In the genomic region with DNA sequence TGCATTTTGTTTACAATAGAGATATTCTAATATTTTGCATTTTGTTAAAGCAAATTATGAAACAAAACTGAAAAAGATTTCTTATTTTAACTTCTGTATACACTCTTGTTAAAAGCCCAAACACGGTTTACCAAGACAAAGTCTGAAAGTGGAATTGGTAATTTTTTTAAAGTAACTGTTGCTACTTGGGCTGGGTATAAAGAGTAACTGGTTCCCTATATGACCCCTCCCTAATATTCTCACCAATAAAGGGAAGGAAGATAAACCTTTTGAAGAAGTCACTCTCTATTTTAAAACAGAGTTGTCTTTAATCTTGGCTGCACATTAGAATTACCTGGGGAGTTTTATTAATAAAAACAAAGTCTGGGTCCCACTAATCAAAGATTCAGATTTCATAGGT, we compare ENCODE assay signal across 16 cellular contexts.
"Had no signal": no experiment of that assay in that cellular context is flagged by ENCODE, and none has a peak within 500 bp of the region (broad histone marks: within the 10 kb centered on the region; RNA-seq: fewer than 3 reads in every experiment).

No MANE protein-coding gene starts in this region.

- H3K27me3 ChIP-seq: esophagus squamous epithelium, hepatocyte, sigmoid colon had no signal

- H3K4me3 Mint-ChIP-seq: naive thymus-derived CD4-positive, alpha-beta T cell; nephron progenitor cell had no signal

- H3K27ac ChIP-seq: dorsolateral prefrontal cortex, esophagus squamous epithelium, hepatocyte, sigmoid colon had no signal

- H3K4me1 ChIP-seq: esophagus squamous epithelium, sigmoid colon had no signal

- H3K36me3 Mint-ChIP-seq: naive thymus-derived CD4-positive, alpha-beta T cell had no signal

- H3K9me3 ChIP-seq: esophagus squamous epithelium, sigmoid colon had no signal

- ATAC-seq: naive thymus-derived CD4-positive, alpha-beta T cell had no signal

- H3K36me3 ChIP-seq: esophagus squamous epithelium had no signal

- H3K27ac Mint-ChIP-seq: naive thymus-derived CD4-positive, alpha-beta T cell; nephron progenitor cell had no signal

- H3K4me1 Mint-ChIP-seq: naive thymus-derived CD4-positive, alpha-beta T cell; nephron progenitor cell had no signal

- H3K4me3 ChIP-seq: dorsolateral prefrontal cortex, esophagus squamous epithelium, hepatocyte, sigmoid colon had no signal

- DNase-seq: cortex of kidney; dorsolateral prefrontal cortex; effector CD8-positive, alpha-beta T cell; esophagus squamous epithelium; kidney; left cardiac atrium; left ventricle myocardium superior; naive thymus-derived CD4-positive, alpha-beta T cell; nephron progenitor cell; posterior cingulate gyrus; sigmoid colon; small intestine; stimulated activated CD4-positive, alpha-beta T cell treated with anti-CD3 and anti-CD28 coated beads, Interleukin-12 subunit alpha, Interleukin-12 subunit beta, amount 100 ng/mL, for 4 hours; stimulated activated naive CD4-positive, alpha-beta T cell treated with Interleukin-2 at 50 U/mL for 16 hours; trophoblast cell had no signal
